ENCODE assay signal across 33 cellular contexts in genomic region chr1:74470936-74471335, GRCh38. TPM values are rescaled to one million over a fixed set of nuclear protein-coding genes. Genes with fewer than 3 reads are reported as not detected.
DNase-seq lines count a peak whose midpoint lies in the region; ATAC-seq and TF ChIP-seq lines count a peak whose summit lies in the region.
"Had no signal": no experiment of that assay in that cellular context is flagged by ENCODE, and none has a peak within 500 bp of the region (broad histone marks: within the 10 kb centered on the region; RNA-seq: fewer than 3 reads in every experiment).

No MANE protein-coding gene starts in this region.

- H3K27ac ChIP-seq in angular gyrus (ENCODE audit: low read depth, low read length): peak overlapping the region; percentile 22
- H3K27ac ChIP-seq in thoracic aorta: peak overlapping the region in 1 of 2 donors; percentile 39
- no peak overlapping the region for H3K27ac ChIP-seq in suprapubic skin
- H3K27ac ChIP-seq: BLaER1 treated with 17β-estradiol and CSF1 and Interleukin-3, amounts not matched to agents 10 nM and 100 nM; parathyroid adenoma; PC-9; WERI-Rb-1 had no signal

- TF ChIP-seq CTCF in fibroblast of mammary gland (conservative IDR thresholded peaks at IDR 0.05; ENCODE audit: control insufficient read depth, insufficient read depth, low read depth, low read length) (no peak), thoracic aorta (IDR thresholded peaks at IDR 0.05) (no peak), suprapubic skin (IDR thresholded peaks at IDR 0.05) (no peak)

- peak; percentile 4 for DNase-seq in fibroblast of mammary gland (ENCODE audit: low read depth)
- peak; percentile 58 for DNase-seq in left kidney (ENCODE audit: low read depth, low spot score)
- no peak for DNase-seq in thoracic aorta (ENCODE audit: low spot score)
- DNase-seq in NCI-H748 treated with DMSO at 0.1 percent for 48 hours (lab: John Stamatoyannopoulos, UW): no peak
- no peak for DNase-seq in suprapubic skin (ENCODE audit: low spot score in 2 of 2)
- DNase-seq: activated CD4-positive, alpha-beta T cell treated with anti-CD3 and anti-CD28 coated beads, Interleukin-2, amount 10 ng/mL, durations not matched to agents 7 days and 5 days; activated naive CD8-positive, alpha-beta T cell treated with anti-CD3 and anti-CD28 coated beads, Interleukin-2, amount 50 U/mL, for 24 hours; activated T-cell treated with anti-CD3 and anti-CD28 coated beads, Interleukin-2, amount 50 U/mL, for 4 hours; cortex of kidney; foreskin melanocyte; hippocampal formation; NCI-H1048; NCI-H1694; NCI-H2171; NCI-H524; PC-9; SHP77; stimulated activated CD4-positive, alpha-beta T cell treated with anti-CD3 and anti-CD28 coated beads, Interleukin-15, amount 100 ng/mL, for 24 hours; stimulated activated naive CD4-positive, alpha-beta T cell; SW 1271; T1000; WERI-Rb-1 had no signal

- H3K27me3 ChIP-seq in thoracic aorta (replicated peaks; ENCODE audit: insufficient read depth) (no peaks in the 10 kb centered on the region), suprapubic skin (no peaks in the 10 kb centered on the region)
- H3K27me3 ChIP-seq: BLaER1 treated with 17β-estradiol and CSF1 and Interleukin-3, amounts not matched to agents 10 nM and 100 nM; tibial nerve had no signal

- TF ChIP-seq POLR2A in suprapubic skin (IDR thresholded peaks at IDR 0.05): no peak

- ATAC-seq in thoracic aorta (ENCODE audit: insufficient number of reproducible peaks, low FRiP score, low read depth) (no peak), SK-N-SH treated with all-trans-retinoic acid at 6 μM for 48 hours (no peak)
- ATAC-seq: activated naive CD8-positive, alpha-beta T cell treated with anti-CD3 and anti-CD28 coated beads, Interleukin-2, amount 50 U/mL, for 24 hours; activated T-cell treated with anti-CD3 and anti-CD28 coated beads, Interleukin-2, amount 50 U/mL, for 4 hours; esophagus mucosa; natural killer cell treated with Interleukin-12 subunit alpha and Interleukin-12 subunit beta and Interleukin-15 and Interleukin-18, amount 100 ng/mL, for 72 hours had no signal

- no peaks in the 10 kb centered on the region for H3K36me3 ChIP-seq in thoracic aorta
- no peaks in the 10 kb centered on the region for H3K36me3 ChIP-seq in suprapubic skin
- H3K36me3 ChIP-seq: BLaER1 treated with 17β-estradiol and CSF1 and Interleukin-3, amounts not matched to agents 10 nM and 100 nM; HAP-1; tibial nerve; WERI-Rb-1 had no signal

- peaks cover 13 to 31% of the 10 kb centered on the region in 2 donors for H3K4me1 ChIP-seq in thoracic aorta (ENCODE audit: control insufficient read depth in 1 of 2, low read depth in 2 of 2)
- H3K4me1 ChIP-seq in suprapubic skin: no peaks in the 10 kb centered on the region
- H3K4me1 ChIP-seq: BLaER1 treated with 17β-estradiol and CSF1 and Interleukin-3, amounts not matched to agents 10 nM and 100 nM; HAP-1; parathyroid adenoma had no signal

- no peak for TF ChIP-seq EP300 in suprapubic skin (IDR thresholded peaks at IDR 0.05)

- no peaks in the 10 kb centered on the region for H3K9me3 ChIP-seq in thoracic aorta
- no peaks in the 10 kb centered on the region for H3K9me3 ChIP-seq in suprapubic skin
- H3K9me3 ChIP-seq: HAP-1, tibial nerve had no signal

- 38% methylated on average over 3 of the region's 3 CpGs for WGBS in suprapubic skin

- no peak overlapping the region for H3K4me3 ChIP-seq in fibroblast of mammary gland (ENCODE audit: control insufficient read depth, low read depth, low read length)
- H3K4me3 ChIP-seq in thoracic aorta: peak overlapping the region; percentile 21
- H3K4me3 ChIP-seq in suprapubic skin: no peak overlapping the region
- H3K4me3 ChIP-seq: BLaER1 treated with 17β-estradiol and CSF1 and Interleukin-3, amounts not matched to agents 10 nM and 100 nM; HAP-1; PC-9; tibial nerve had no signal

TF ChIP-seq in SK-N-SH treated with all-trans-retinoic acid at 6 μM for 48 hours, 23 proteins besides CTCF, POLR2A, EP300 and RAD21:
- TF ChIP-seq ZNF70 (CRISPR knock-in tag; IDR thresholded peaks at IDR 0.05): no peak
- no peak for TF ChIP-seq ZNF565 (CRISPR knock-in tag; conservative IDR thresholded peaks at IDR 0.05; ENCODE audit: low read depth)
- TF ChIP-seq ZC3H10 (CRISPR knock-in tag; IDR thresholded peaks at IDR 0.05): no peak
- no peak for TF ChIP-seq GLIS3 (CRISPR knock-in tag; IDR thresholded peaks at IDR 0.05)
- TF ChIP-seq BACH2 (CRISPR knock-in tag; IDR thresholded peaks at IDR 0.05; ENCODE audit: borderline replicate concordance): no peak
- no peak for TF ChIP-seq PPARA (CRISPR knock-in tag; IDR thresholded peaks at IDR 0.05; ENCODE audit: borderline replicate concordance)

RNA-seq across cellular contexts. Expression of gene LRRC53, which starts 41.5 kb away (rescaled TPM):
- total RNA-seq in thoracic aorta (not detected), suprapubic skin (not detected)
- total RNA-seq: activated CD4-positive, alpha-beta T cell treated with anti-CD3 and anti-CD28 coated beads, Interleukin-2, amount 10 ng/mL, durations not matched to agents 7 days and 5 days; activated T-cell treated with anti-CD3 and anti-CD28 coated beads, Interleukin-2, amount 50 U/mL, for 4 hours; bronchial epithelial cell; esophagus mucosa; liver; mononuclear cell; natural killer cell treated with Interleukin-12 subunit alpha and Interleukin-12 subunit beta and Interleukin-15 and Interleukin-18, amount 100 ng/mL, for 72 hours; PC-9; tibial nerve had no signal

Comparison
In these comparisons a context has a peak if more than half of its experiments do, and no peak if none do; other contexts are left out.
1. DNase-seq: peak in fibroblast of mammary gland (single experiment) and left kidney (single experiment); none in thoracic aorta (single experiment), NCI-H748 treated with DMSO at 0.1 percent for 48 hours (single experiment) and suprapubic skin (0 of 2).